In the genomic region with DNA sequence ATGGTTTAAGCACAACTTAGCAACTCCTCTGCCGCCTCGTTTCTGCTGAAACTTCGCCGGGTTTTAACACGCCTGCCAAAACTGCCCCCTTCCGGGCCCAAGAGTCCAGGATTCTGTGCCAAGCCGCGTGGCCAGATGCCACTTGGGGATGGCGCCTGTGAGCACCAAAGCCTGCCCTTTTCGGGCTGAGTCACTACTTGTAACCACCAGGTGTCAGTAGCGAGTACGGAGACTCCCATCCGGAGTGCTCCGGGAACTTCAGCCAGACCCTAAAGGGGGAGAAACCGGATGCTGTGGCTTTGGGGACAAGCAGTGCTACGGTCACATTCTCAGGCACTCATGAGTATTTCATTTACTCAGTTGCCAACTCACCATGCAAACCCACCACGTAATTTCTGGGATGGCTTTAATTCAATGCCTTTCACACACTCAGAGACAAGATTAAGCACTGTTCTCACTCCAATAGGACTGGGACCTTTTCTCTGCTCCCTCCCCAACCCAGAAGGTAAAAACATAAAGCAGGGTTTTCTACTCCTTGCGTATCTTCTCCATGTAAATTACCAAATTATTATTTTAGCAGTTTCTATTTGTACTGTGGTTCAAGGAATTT, we compare ENCODE assay signal across 8 cellular contexts. TPM values are rescaled to one million over a fixed set of nuclear protein-coding genes. Genes with fewer than 3 reads are reported as not detected.
DNase-seq lines count a peak whose midpoint lies in the region; ATAC-seq and TF ChIP-seq lines count a peak whose summit lies in the region.

No MANE protein-coding gene starts in this region.

- POLR2A ChIA-PET in SK-N-SH (lab: Yijun Ruan, JAX): no interaction called here

- peak overlapping the region in 1 of 2 experiments; percentile 8; a peak in 1 of 4 replicates for H3K4me3 ChIP-seq in SK-N-SH (ENCODE audit: low read depth in 2 of 2, low read length in 1 of 2)
- peak overlapping the region in 9 of 12 donors; percentile 21 to 49 (median 35) for H3K4me3 ChIP-seq in heart left ventricle
- no peak overlapping the region for H3K4me3 ChIP-seq in prostate gland

- peaks cover 4% of the 10 kb centered on the region for H3F3A ChIP-seq in SK-N-SH (replicated peaks; ENCODE audit: insufficient read depth)

- intact Hi-C loops in Calu3 (cut with micrococcal nuclease; ENCODE audit: unreplicated experiment): no loop called here
- intact Hi-C loops in heart left ventricle (cut with DNase I): loop anchor here in 2 of 10 donors (2.0 to 5.0 kb wide), 2 partner anchors 23 to 245 kb away; no protein-coding TSS in a partner anchor
- intact Hi-C loops in prostate gland (cut with DNase I): no loop called here

- WGBS in SK-N-SH (ENCODE audit: low lambda C conversion rate): 8% methylated on average over 16 of the region's 18 CpGs
- WGBS in heart left ventricle, 4 donors: 3 to 5% (median 4%) methylated on average over 14 to 18 of the region's 18 CpGs
- 6% methylated on average over 18 of the region's 18 CpGs for WGBS in prostate gland

- no TSS peak for BruUV-seq in Calu3 (replicated peaks; lab: Mats Ljungman, UMichigan)

- H3K27ac ChIP-seq in SK-N-SH (ENCODE audit: low read depth in 2 of 2, low read length in 1 of 2): peak overlapping the region; percentile 8 to 47; a peak in 3 of 4 replicates
- H3K27ac ChIP-seq in heart left ventricle: peak overlapping the region in 11 of 12 donors; percentile 27 to 99 (median 57)
- H3K27ac ChIP-seq in prostate gland: no peak overlapping the region

- peak overlapping the region; percentile 54; the same call in 1 of the 2 replicates for H3K4me2 ChIP-seq in SK-N-SH

- TF ChIP-seq RAD21 in SK-N-SH (IDR thresholded peaks at IDR 0.05; ENCODE audit: low read length): peak; percentile 73

- peaks cover 50% of the 10 kb centered on the region for H3K79me2 ChIP-seq in SK-N-SH (ENCODE audit: insufficient read depth)

- no peaks in the 10 kb centered on the region for H3K9me2 ChIP-seq in SK-N-SH

- no peaks in the 10 kb centered on the region for H3K36me3 Mint-ChIP-seq in Calu3 (ENCODE audit: insufficient read depth, unreplicated experiment)

- no peaks in the 10 kb centered on the region; the same call in 1 of the 2 replicates for H4K20me1 ChIP-seq in SK-N-SH (ENCODE audit: insufficient read depth)

- CTCF ChIA-PET in Calu3 (lab: Charles Lee): interaction anchor here (0.5 to 1.5 kb wide), 3 partner anchors 36 to 246 kb away, joined by 4 to 7 read pairs (median 4); no protein-coding TSS in a partner anchor
- CTCF ChIA-PET in SK-N-SH (lab: Yijun Ruan, JAX): interaction anchor here (0.6 to 13.3 kb wide), 40 partner anchors 9 to 1468 kb away, joined by 3 to 359 read pairs (median 4); no protein-coding TSS in a partner anchor

- no peak overlapping the region for H2AFZ ChIP-seq in SK-N-SH (ENCODE audit: low read depth)

- TF ChIP-seq POLR2A in heart left ventricle (IDR thresholded peaks at IDR 0.05) (no peak), prostate gland (IDR thresholded peaks at IDR 0.05) (no peak)

- H3K9me3 ChIP-seq in SK-N-SH (no peaks in the 10 kb centered on the region), heart left ventricle (no peaks in the 10 kb centered on the region), prostate gland (no peaks in the 10 kb centered on the region)

- peaks cover 5% of the 10 kb centered on the region for H3K4me1 Mint-ChIP-seq in Calu3 (ENCODE audit: low read depth, unreplicated experiment)

- peaks cover 24 to 50% of the 10 kb centered on the region in 2 experiments for H3K36me3 ChIP-seq in SK-N-SH (replicated peaks in 1 of 2; ENCODE audit: control insufficient read depth in 1 of 2, insufficient read depth in 2 of 2, low read length in 1 of 2)
- H3K36me3 ChIP-seq in heart left ventricle: peaks cover 0 to 72% (median 67%) of the 10 kb centered on the region in 9 donors
- H3K36me3 ChIP-seq in prostate gland: no peaks in the 10 kb centered on the region

- no peak overlapping the region for H3K4me3 Mint-ChIP-seq in Calu3 (ENCODE audit: low read depth, unreplicated experiment)

- peaks cover 0 to 27% of the 10 kb centered on the region in 2 experiments; a peak in 2 of 4 replicates for H3K4me1 ChIP-seq in SK-N-SH (ENCODE audit: control insufficient read depth in 1 of 2, insufficient read depth in 2 of 2, low read depth in 1 of 2, low read length in 1 of 2)
- H3K4me1 ChIP-seq in heart left ventricle: peaks cover 2 to 81% (median 65%) of the 10 kb centered on the region in 12 donors
- no peaks in the 10 kb centered on the region for H3K4me1 ChIP-seq in prostate gland (replicated peaks)

- H3K27ac Mint-ChIP-seq in Calu3 (ENCODE audit: unreplicated experiment): no peak overlapping the region

- ATAC-seq in GM21360 (IDR thresholded peaks at IDR 0.05; ENCODE audit: unreplicated experiment): peak; percentile 62
- ATAC-seq in heart left ventricle: peak; percentile 50 to 59 (median 56)

- peaks cover 4% of the 10 kb centered on the region for H3K9me3 Mint-ChIP-seq in Calu3 (ENCODE audit: low read depth, unreplicated experiment)

- peak; percentile 71 for TF ChIP-seq CTCF in Calu3 (IDR thresholded peaks at IDR 0.05; ENCODE audit: unreplicated experiment)
- peak; percentile 85 for TF ChIP-seq CTCF in SK-N-SH (IDR thresholded peaks at IDR 0.05)
- peak; percentile 83 to 98 (median 91) for TF ChIP-seq CTCF in heart left ventricle (IDR thresholded peaks at IDR 0.05)
- peak; percentile 65 to 87 (median 81) for TF ChIP-seq CTCF in prostate gland (IDR thresholded peaks at IDR 0.05)

- peak; percentile 69 for DNase-seq in Calu3
- DNase-seq in HUDEP-2 (lab: John Stamatoyannopoulos, UW; ENCODE audit: unreplicated experiment in 76 of 76): peak in 74 of 76 experiments; percentile 36 to 95 (median 87)
- peak; percentile 83 for DNase-seq in SK-N-SH
- peak; percentile 10 for DNase-seq in activated naive CD8-positive, alpha-beta T cell treated with anti-CD3 and anti-CD28 coated beads, Interleukin-2, amount 50 U/mL, for 16 hours (ENCODE audit: low read depth, low spot score)
- DNase-seq in heart left ventricle: peak; percentile 85 to 89 (median 86)
- peak; percentile 72 for DNase-seq in prostate gland (ENCODE audit: low spot score)
- DNase-seq in NCI-H187 treated with DMSO at 0.1 percent for 48 hours (lab: John Stamatoyannopoulos, UW): no peak

- H3K27me3 ChIP-seq in SK-N-SH (ENCODE audit: insufficient read depth) (no peaks in the 10 kb centered on the region), heart left ventricle (peaks cover 0 to 10% (median 0%) of the 10 kb centered on the region in 9 donors), prostate gland (replicated peaks; ENCODE audit: insufficient read depth) (no peaks in the 10 kb centered on the region)

- TF ChIP-seq EP300 in SK-N-SH (IDR thresholded peaks at IDR 0.05; ENCODE audit: borderline replicate concordance in 1 of 2, low read depth in 1 of 2, low read length in 1 of 2): peak in 1 of 2 experiments; percentile 16; a peak in 1 of 4 replicates

- peaks cover 17% of the 10 kb centered on the region for H3K27me3 Mint-ChIP-seq in Calu3 (ENCODE audit: unreplicated experiment)

- H3K9ac ChIP-seq in SK-N-SH: no peak overlapping the region

TF ChIP-seq in SK-N-SH, 30 proteins besides CTCF, POLR2A, EP300 and RAD21:
- TF ChIP-seq MXI1 (IDR thresholded peaks at IDR 0.05; ENCODE audit: low read depth, low read length) (peak; percentile 93), JUND (IDR thresholded peaks at IDR 0.05) (0 out of 2 replicates have a peak, but pooled peaks have one; percentile 15), FOXJ3 (CRISPR knock-in tag; IDR thresholded peaks at IDR 0.05) (no peak), SMC3 (IDR thresholded peaks at IDR 0.05; ENCODE audit: low read depth, low read length) (peak; percentile 84), SIN3A (IDR thresholded peaks at IDR 0.05; ENCODE audit: borderline replicate concordance, low read depth, low read length) (peak; percentile 58; the same call in 1 of the 2 replicates), GATA2 (CRISPR knock-in tag; IDR thresholded peaks at IDR 0.05) (peak; percentile 40; the same call in 1 of the 2 replicates), RCOR1 (IDR thresholded peaks at IDR 0.05; ENCODE audit: low read length) (peak; percentile 50), NFIC (IDR thresholded peaks at IDR 0.05; ENCODE audit: borderline replicate concordance) (peak; percentile 86), TCF12 (IDR thresholded peaks at IDR 0.05) (peak; percentile 45)
- TF ChIP-seq, protein P1, sequence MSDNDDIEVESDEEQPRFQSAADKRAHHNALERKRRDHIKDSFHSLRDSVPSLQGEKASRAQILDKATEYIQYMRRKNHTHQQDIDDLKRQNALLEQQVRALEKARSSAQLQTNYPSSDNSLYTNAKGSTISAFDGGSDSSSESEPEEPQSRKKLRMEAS (IDR thresholded peaks at IDR 0.05; ENCODE audit: low read depth): peak; percentile 88
- TF ChIP-seq, protein P2, sequence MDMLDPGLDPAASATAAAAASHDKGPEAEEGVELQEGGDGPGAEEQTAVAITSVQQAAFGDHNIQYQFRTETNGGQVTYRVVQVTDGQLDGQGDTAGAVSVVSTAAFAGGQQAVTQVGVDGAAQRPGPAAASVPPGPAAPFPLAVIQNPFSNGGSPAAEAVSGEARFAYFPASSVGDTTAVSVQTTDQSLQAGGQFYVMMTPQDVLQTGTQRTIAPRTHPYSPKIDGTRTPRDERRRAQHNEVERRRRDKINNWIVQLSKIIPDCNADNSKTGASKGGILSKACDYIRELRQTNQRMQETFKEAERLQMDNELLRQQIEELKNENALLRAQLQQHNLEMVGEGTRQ (IDR thresholded peaks at IDR 0.05; ENCODE audit: borderline replicate concordance, low read depth, low read length): no peak
TF ChIP-seq in SK-N-SH: peak in this region for 9.

RNA-seq across cellular contexts. Expression of a gene that starts 7.7 kb away (rescaled TPM):
- total RNA-seq in Calu3 (2022) (0.83 and 1.7 TPM in 2 replicates), heart left ventricle (100 to 1,000 TPM; 133 to 421 (median 186) TPM), prostate gland (10 to 100 TPM; 22.5 to 76.1 TPM)
- polyA plus RNA-seq in SK-N-SH (2012; rRNA removed) (63.0 and 82.5 TPM in 2 replicates), heart left ventricle (100 to 1,000 TPM in 1 of 2 donors, 10 to 100 TPM in 1; 92.2 to 220 TPM)
- polyA plus RNA-seq in SK-N-SH (2012; cell fraction: cytosol; rRNA removed): 67.3 and 70.0 TPM in 2 replicates
- 45.2 and 46.8 TPM in 2 replicates for polyA plus RNA-seq in SK-N-SH (2012; cell fraction: nucleus; rRNA removed)

Comparison
In these comparisons a context has a peak if more than half of its experiments do, and no peak if none do; other contexts are left out.
1. H3K27ac ChIP-seq: peak in SK-N-SH (2 of 2) and heart left ventricle (11 of 12); none in prostate gland (0 of 2).
2. H3K4me3 ChIP-seq: peak in heart left ventricle (9 of 12); none in prostate gland (0 of 2).
3. Peak in every context shown above with its lines, with median percentiles within 50 percentile points of each other: CTCF ChIP-seq.